Comparison of ENCODE assay signal across 9 cellular contexts in the genomic region with DNA sequence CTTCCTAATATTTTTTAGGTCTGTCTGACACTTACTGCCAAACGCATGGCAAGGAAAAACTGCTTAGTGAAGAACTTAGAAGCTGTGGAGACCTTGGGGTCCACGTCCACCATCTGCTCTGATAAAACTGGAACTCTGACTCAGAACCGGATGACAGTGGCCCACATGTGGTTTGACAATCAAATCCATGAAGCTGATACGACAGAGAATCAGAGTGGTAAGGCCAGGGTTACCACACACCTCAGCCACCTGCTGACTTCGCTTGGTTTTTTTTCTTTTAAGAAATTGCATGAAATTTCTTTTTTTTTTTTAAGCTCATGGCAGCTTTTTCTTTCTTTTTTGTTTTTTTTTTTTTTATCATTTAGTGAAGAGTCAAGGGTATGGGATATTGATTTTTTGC. TPM values are rescaled to one million over a fixed set of nuclear protein-coding genes. Genes with fewer than 3 reads are reported as not detected.
A peak's percentile ranks its signal among the peaks of the same experiment; 100 is the strongest.
DNase-seq lines count a peak whose midpoint lies in the region; ATAC-seq and TF ChIP-seq lines count a peak whose summit lies in the region.
"Had no signal": no experiment of that assay in that cellular context is flagged by ENCODE, and none has a peak within 500 bp of the region (broad histone marks: within the 10 kb centered on the region; RNA-seq: fewer than 3 reads in every experiment).

No MANE protein-coding gene starts in this region.

- no peak for TF ChIP-seq CTCF in thyroid gland (IDR thresholded peaks at IDR 0.05)

- H3K4me3 ChIP-seq in H7 (ENCODE audit: insufficient read depth, low read depth, low read length) (no peak overlapping the region), thyroid gland (replicated peaks in 1 of 3) (no peak overlapping the region)

- H3K27me3 Mint-ChIP-seq in activated CD4-positive, alpha-beta memory T cell treated with anti-CD3 and anti-CD28 coated beads, Interleukin-2, amount 10 ng/mL, durations not matched to agents 7 days and 5 days = no peaks in the 10 kb centered on the region

- H3K36me3 ChIP-seq in H7 (replicated peaks; ENCODE audit: control insufficient read depth, insufficient read depth, low read length) (peaks cover 48% of the 10 kb centered on the region), thyroid gland (peaks cover 87 to 90% of the 10 kb centered on the region in 2 donors)

- DNase-seq in activated CD4-positive, alpha-beta memory T cell treated with anti-CD3 and anti-CD28 coated beads, Interleukin-2, amount 10 ng/mL, durations not matched to agents 7 days and 5 days = peak; percentile 75
- DNase-seq in stimulated activated CD4-positive, alpha-beta T cell treated with anti-CD3 and anti-CD28 coated beads, Interleukin-4, amount 100 ng/mL, for 24 hours = peak; percentile 53
- DNase-seq in SHP77 treated with DMSO at 0.1 percent for 48 hours (lab: John Stamatoyannopoulos, UW) = no peak
- DNase-seq in H7 = no peak
- no peak for DNase-seq in thyroid gland
- DNase-seq: NCI-H1417 treated with DMSO at 0.1 percent for 48 hours had no signal

- H3K9me3 ChIP-seq in thyroid gland = no peaks in the 10 kb centered on the region

- ATAC-seq in GM19438 (IDR thresholded peaks at IDR 0.05; ENCODE audit: low read depth, unreplicated experiment) (peak; percentile 80), HG03039 (IDR thresholded peaks at IDR 0.05; ENCODE audit: unreplicated experiment) (peak; percentile 72), HG02571 (IDR thresholded peaks at IDR 0.05; ENCODE audit: unreplicated experiment) (no peak)

- peaks cover 88% of the 10 kb centered on the region for H3K36me3 Mint-ChIP-seq in activated CD4-positive, alpha-beta memory T cell treated with anti-CD3 and anti-CD28 coated beads, Interleukin-2, amount 10 ng/mL, durations not matched to agents 7 days and 5 days (ENCODE audit: low read depth)

- H3K4me3 Mint-ChIP-seq in activated CD4-positive, alpha-beta memory T cell treated with anti-CD3 and anti-CD28 coated beads, Interleukin-2, amount 10 ng/mL, durations not matched to agents 7 days and 5 days = no peak overlapping the region

- H3K9me3 Mint-ChIP-seq in activated CD4-positive, alpha-beta memory T cell treated with anti-CD3 and anti-CD28 coated beads, Interleukin-2, amount 10 ng/mL, durations not matched to agents 7 days and 5 days = no peaks in the 10 kb centered on the region

- POLR2A ChIA-PET in activated CD4-positive, alpha-beta memory T cell treated with anti-CD3 and anti-CD28 coated beads, Interleukin-2, amount 10 ng/mL, durations not matched to agents 7 days and 5 days (lab: Charles Lee) = interaction anchor here (1.0 to 5.6 kb wide), 4 partner anchors 13 to 28 kb away, joined by 4 to 35 read pairs (median 21); no protein-coding TSS in a partner anchor

- intact Hi-C loops in thyroid gland (cut with DNase I) = no loop called here

- peaks cover 21 to 26% of the 10 kb centered on the region in 2 donors for H3K4me1 ChIP-seq in thyroid gland

- CTCF ChIA-PET in activated CD4-positive, alpha-beta memory T cell treated with anti-CD3 and anti-CD28 coated beads, Interleukin-2, amount 10 ng/mL, durations not matched to agents 7 days and 5 days (lab: Charles Lee) = interaction anchor here (0.7 to 2.7 kb wide), 10 partner anchors 10 to 251 kb away, joined by 3 to 17 read pairs (median 6); no protein-coding TSS in a partner anchor

- peaks cover 63% of the 10 kb centered on the region for H3K4me1 Mint-ChIP-seq in activated CD4-positive, alpha-beta memory T cell treated with anti-CD3 and anti-CD28 coated beads, Interleukin-2, amount 10 ng/mL, durations not matched to agents 7 days and 5 days

- WGBS in thyroid gland, 2 donors = 91 to 92% methylated on average over 5 of the region's 5 CpGs

- no peak for TF ChIP-seq POLR2A in thyroid gland (IDR thresholded peaks at IDR 0.05)

- H3K27ac Mint-ChIP-seq in activated CD4-positive, alpha-beta memory T cell treated with anti-CD3 and anti-CD28 coated beads, Interleukin-2, amount 10 ng/mL, durations not matched to agents 7 days and 5 days = peak overlapping the region; percentile 50

- H3K27ac ChIP-seq in thyroid gland = peak overlapping the region in 1 of 3 donors; percentile 13

- H3K27me3 ChIP-seq in H7 (ENCODE audit: control insufficient read depth, insufficient read depth, low read length) = no peaks in the 10 kb centered on the region
- H3K27me3 ChIP-seq in thyroid gland = no peaks in the 10 kb centered on the region

RNA-seq across cellular contexts. Expression of gene ATP1A1, which starts 17.2 kb away (rescaled TPM):
- 100 to 1,000 TPM; 238 to 241 TPM for total RNA-seq in activated CD4-positive, alpha-beta memory T cell treated with anti-CD3 and anti-CD28 coated beads, Interleukin-2, amount 10 ng/mL, durations not matched to agents 7 days and 5 days
- 80.2 and 81.8 TPM in 2 replicates for total RNA-seq in H7 (2014; rRNA removed; shearing (Covaris generic))
- 1,000 to 10,000 TPM in 3 of 4 donors, 100 to 1,000 TPM in 1; 770 to 1,450 (median 1,316) TPM for total RNA-seq in thyroid gland

Comparison
In these comparisons a context has a peak if more than half of its experiments do, and no peak if none do; other contexts are left out.
1. DNase-seq: peak in activated CD4-positive, alpha-beta memory T cell treated with anti-CD3 and anti-CD28 coated beads, Interleukin-2, amount 10 ng/mL, durations not matched to agents 7 days and 5 days (single experiment) and stimulated activated CD4-positive, alpha-beta T cell treated with anti-CD3 and anti-CD28 coated beads, Interleukin-4, amount 100 ng/mL, for 24 hours (single experiment); none in SHP77 treated with DMSO at 0.1 percent for 48 hours (single experiment), H7 (single experiment) and thyroid gland (0 of 2).